In the genomic region with DNA sequence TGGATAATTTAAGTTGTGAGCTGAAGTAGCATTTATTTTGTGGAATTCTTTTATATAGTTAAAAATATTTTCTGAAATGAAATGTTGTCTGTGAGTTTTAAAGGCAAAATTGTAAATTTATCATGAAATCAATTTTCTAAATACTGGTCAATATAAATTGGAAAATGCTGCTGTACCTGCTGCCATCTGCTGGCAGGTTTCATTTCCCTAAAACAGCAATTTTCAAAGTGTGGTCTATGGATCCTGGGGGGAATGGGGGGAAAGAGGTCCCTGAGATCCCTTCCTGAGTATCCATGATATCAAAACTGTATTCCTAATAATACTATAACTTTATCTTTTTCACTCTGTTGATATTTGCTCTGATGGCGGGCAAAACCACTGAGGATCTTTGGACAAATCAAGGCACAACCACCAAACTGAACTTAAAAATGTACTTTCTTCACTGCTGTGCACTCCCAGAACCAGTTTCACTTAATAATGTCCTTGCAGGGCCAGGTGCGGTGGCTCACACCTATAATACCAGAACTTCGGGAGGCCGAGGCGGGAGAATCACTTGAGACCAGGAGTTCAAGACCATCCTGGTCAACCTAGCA, we compare ENCODE assay signal across 9 cellular contexts. TPM values are rescaled to one million over a fixed set of nuclear protein-coding genes. Genes with fewer than 3 reads are reported as not detected.
DNase-seq lines count a peak whose midpoint lies in the region; ATAC-seq and TF ChIP-seq lines count a peak whose summit lies in the region.
"Had no signal": no experiment of that assay in that cellular context is flagged by ENCODE, and none has a peak within 500 bp of the region (broad histone marks: within the 10 kb centered on the region; RNA-seq: fewer than 3 reads in every experiment).

No MANE protein-coding gene starts in this region.

- no peaks in the 10 kb centered on the region for H3K27me3 ChIP-seq in mammary epithelial cell (ENCODE audit: insufficient read depth, low read length)
- H3K27me3 ChIP-seq in effector memory CD4-positive, alpha-beta T cell (replicated peaks; ENCODE audit: control insufficient read depth, insufficient read depth, low read length, poor library complexity, severe bottlenecking): no peaks in the 10 kb centered on the region
- H3K27me3 ChIP-seq: SJCRH30 had no signal

- TF ChIP-seq CTCF in mammary epithelial cell (conservative IDR thresholded peaks at IDR 0.05 in 1 of 2, IDR thresholded peaks at IDR 0.05 in 1 of 2; ENCODE audit: extremely low read depth in 1 of 2, insufficient read depth in 1 of 2, low read depth in 1 of 2, low read length in 2 of 2) (peak; percentile 68 to 76), nephron (IDR thresholded peaks at IDR 0.05; ENCODE audit: unreplicated experiment in 3 of 3) (peak; percentile 71 to 82 (median 78))

- intact Hi-C loops in mammary epithelial cell (cut with micrococcal nuclease): loop anchor here (1.0 to 2.0 kb wide), 3 partner anchors 153 to 423 kb away; no protein-coding TSS in a partner anchor

- H3K4me3 Mint-ChIP-seq in nephron: no peak overlapping the region

- H3K4me1 Mint-ChIP-seq in nephron: no peaks in the 10 kb centered on the region

- H3K4me2 ChIP-seq in mammary epithelial cell (ENCODE audit: insufficient read depth, low read depth, low read length): no peak overlapping the region

- BruUV-seq in mammary epithelial cell (replicated peaks; lab: Mats Ljungman, UMichigan): no TSS peak

- H3K9me3 ChIP-seq in mammary epithelial cell (replicated peaks; ENCODE audit: insufficient read depth, low read length): no peaks in the 10 kb centered on the region
- no peaks in the 10 kb centered on the region for H3K9me3 ChIP-seq in effector memory CD4-positive, alpha-beta T cell (ENCODE audit: control insufficient read depth, low read length)
- H3K9me3 ChIP-seq: SJCRH30 had no signal

- CTCF ChIA-PET in mammary epithelial cell (lab: Charles Lee; ENCODE audit: low non-redundant PET): no interaction called here

- H3K27me3 Mint-ChIP-seq in nephron (ENCODE audit: low read depth): peaks cover 11% of the 10 kb centered on the region

- H3K36me3 Mint-ChIP-seq in nephron (ENCODE audit: low read depth): no peaks in the 10 kb centered on the region

- no peak overlapping the region for H3K9ac ChIP-seq in mammary epithelial cell (ENCODE audit: insufficient read depth, low read length)

- H3K79me2 ChIP-seq in mammary epithelial cell (ENCODE audit: insufficient read depth, low read length): no peaks in the 10 kb centered on the region

- no peak overlapping the region for H2AFZ ChIP-seq in mammary epithelial cell (ENCODE audit: low read depth, low read length)

- dilution Hi-C loops in mammary epithelial cell (cut with HindIII; ENCODE audit: low sequenced_read_pairs): no loop called here

- peaks cover 7% of the 10 kb centered on the region for H3K9me3 Mint-ChIP-seq in nephron

- no peak for ATAC-seq in GM19463 (IDR thresholded peaks at IDR 0.05; ENCODE audit: unreplicated experiment)

- WGBS in mammary epithelial cell (ENCODE audit: low coverage, missing lambda C conversion rate): 79% methylated on average over 5 of the region's 5 CpGs

- in situ Hi-C loops in mammary epithelial cell (cut with MboI; ENCODE audit: low sequenced_read_pairs in 2 of 2): loop anchor here (10.0 kb wide), 1 partner anchor 199 kb away; no protein-coding TSS in a partner anchor

- H3K4me3 ChIP-seq in mammary epithelial cell (replicated peaks in 1 of 3; ENCODE audit: insufficient read depth in 1 of 3, low read depth in 2 of 3, low read length in 3 of 3): no peak overlapping the region
- H3K4me3 ChIP-seq in effector memory CD4-positive, alpha-beta T cell (ENCODE audit: insufficient read depth, low read depth, low read length, poor library complexity, severe bottlenecking): no peak overlapping the region
- H3K4me3 ChIP-seq: SJCRH30 had no signal

- H3K4me1 ChIP-seq in mammary epithelial cell (ENCODE audit: insufficient read depth, low read length): no peaks in the 10 kb centered on the region
- no peaks in the 10 kb centered on the region for H3K4me1 ChIP-seq in effector memory CD4-positive, alpha-beta T cell (ENCODE audit: control insufficient read depth, insufficient read depth, low read length, poor library complexity, severe bottlenecking)
- H3K4me1 ChIP-seq: SJCRH30 had no signal

- no peak overlapping the region for H3K27ac Mint-ChIP-seq in nephron

- no peak overlapping the region for H3K27ac ChIP-seq in mammary epithelial cell (ENCODE audit: insufficient read depth, low read depth, low read length)
- no peak overlapping the region for H3K27ac ChIP-seq in effector memory CD4-positive, alpha-beta T cell (ENCODE audit: insufficient read depth, low read length, poor library complexity, severe bottlenecking)
- H3K27ac ChIP-seq: SJCRH30 had no signal

- DNase-seq in EL (peak; percentile 25), KG1 (lab: John Stamatoyannopoulos, UW) (peak; percentile 8), mammary epithelial cell (no peak), NCI-H2107 (lab: John Stamatoyannopoulos, UW) (no peak), T-helper 9 cell (no peak)
- DNase-seq in effector memory CD4-positive, alpha-beta T cell: no peak

- H3K36me3 ChIP-seq in mammary epithelial cell (ENCODE audit: insufficient read depth, low read length): no peaks in the 10 kb centered on the region
- no peaks in the 10 kb centered on the region for H3K36me3 ChIP-seq in effector memory CD4-positive, alpha-beta T cell (ENCODE audit: control insufficient read depth, insufficient read depth, low read length)
- H3K36me3 ChIP-seq: SJCRH30 had no signal

- no peaks in the 10 kb centered on the region for H4K20me1 ChIP-seq in mammary epithelial cell (ENCODE audit: insufficient read depth, low read length)

RNA-seq across cellular contexts. Expression of gene CCR4, which starts 17.2 kb away (rescaled TPM):
- total RNA-seq in mammary epithelial cell: not detected
- not detected for polyA plus RNA-seq in mammary epithelial cell
- not detected for polyA minus RNA-seq in mammary epithelial cell
- total RNA-seq: SJCRH30 had no signal

Comparison
In these comparisons a context has a peak if more than half of its experiments do, and no peak if none do; other contexts are left out.
1. DNase-seq: peak in EL (single experiment) and KG1 (single experiment); none in mammary epithelial cell (single experiment), NCI-H2107 (single experiment), effector memory CD4-positive, alpha-beta T cell (0 of 3) and T-helper 9 cell (single experiment).